ENCODE assay signal across 1 cellular context in the genomic region with DNA sequence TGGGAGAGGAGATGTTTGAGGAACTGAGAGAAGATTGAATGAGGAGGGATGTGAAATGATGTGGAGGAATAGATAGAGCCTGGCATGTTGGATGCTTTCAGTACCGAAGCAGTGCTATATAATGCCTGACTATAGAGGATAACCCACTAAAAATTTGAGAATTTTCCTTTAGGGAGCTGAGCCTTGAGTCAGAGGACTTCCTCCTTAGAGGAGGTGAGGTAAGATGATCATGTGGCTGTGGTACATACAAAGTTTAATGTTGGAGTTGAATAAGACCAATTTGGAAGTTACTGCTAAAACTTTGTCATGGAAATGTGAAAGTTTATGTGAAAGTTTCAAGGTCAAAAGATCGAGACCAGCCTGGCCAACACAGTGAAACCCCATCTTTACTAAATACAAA.
TF ChIP-seq lines count a peak whose summit lies in the region.

No MANE protein-coding gene starts in this region.

TF ChIP-seq in WTC11, 78 proteins besides CTCF, POLR2A, EP300 and RAD21 (continued from another document):
- TF ChIP-seq, protein P1, sequence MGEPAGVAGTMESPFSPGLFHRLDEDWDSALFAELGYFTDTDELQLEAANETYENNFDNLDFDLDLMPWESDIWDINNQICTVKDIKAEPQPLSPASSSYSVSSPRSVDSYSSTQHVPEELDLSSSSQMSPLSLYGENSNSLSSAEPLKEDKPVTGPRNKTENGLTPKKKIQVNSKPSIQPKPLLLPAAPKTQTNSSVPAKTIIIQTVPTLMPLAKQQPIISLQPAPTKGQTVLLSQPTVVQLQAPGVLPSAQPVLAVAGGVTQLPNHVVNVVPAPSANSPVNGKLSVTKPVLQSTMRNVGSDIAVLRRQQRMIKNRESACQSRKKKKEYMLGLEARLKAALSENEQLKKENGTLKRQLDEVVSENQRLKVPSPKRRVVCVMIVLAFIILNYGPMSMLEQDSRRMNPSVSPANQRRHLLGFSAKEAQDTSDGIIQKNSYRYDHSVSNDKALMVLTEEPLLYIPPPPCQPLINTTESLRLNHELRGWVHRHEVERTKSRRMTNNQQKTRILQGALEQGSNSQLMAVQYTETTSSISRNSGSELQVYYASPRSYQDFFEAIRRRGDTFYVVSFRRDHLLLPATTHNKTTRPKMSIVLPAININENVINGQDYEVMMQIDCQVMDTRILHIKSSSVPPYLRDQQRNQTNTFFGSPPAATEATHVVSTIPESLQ (CRISPR knock-in tag; IDR thresholded peaks at IDR 0.05), result no peak
- TF ChIP-seq KAT7 (CRISPR knock-in tag; IDR thresholded peaks at IDR 0.05; ENCODE audit: borderline replicate concordance) (no peak), NR2C2 (CRISPR knock-in tag; IDR thresholded peaks at IDR 0.05) (no peak)
- TF ChIP-seq, protein P2, sequence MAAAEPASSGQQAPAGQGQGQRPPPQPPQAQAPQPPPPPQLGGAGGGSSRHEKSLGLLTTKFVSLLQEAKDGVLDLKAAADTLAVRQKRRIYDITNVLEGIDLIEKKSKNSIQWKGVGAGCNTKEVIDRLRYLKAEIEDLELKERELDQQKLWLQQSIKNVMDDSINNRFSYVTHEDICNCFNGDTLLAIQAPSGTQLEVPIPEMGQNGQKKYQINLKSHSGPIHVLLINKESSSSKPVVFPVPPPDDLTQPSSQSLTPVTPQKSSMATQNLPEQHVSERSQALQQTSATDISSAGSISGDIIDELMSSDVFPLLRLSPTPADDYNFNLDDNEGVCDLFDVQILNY (CRISPR knock-in tag; IDR thresholded peaks at IDR 0.05), result no peak
- TF ChIP-seq, protein P3, sequence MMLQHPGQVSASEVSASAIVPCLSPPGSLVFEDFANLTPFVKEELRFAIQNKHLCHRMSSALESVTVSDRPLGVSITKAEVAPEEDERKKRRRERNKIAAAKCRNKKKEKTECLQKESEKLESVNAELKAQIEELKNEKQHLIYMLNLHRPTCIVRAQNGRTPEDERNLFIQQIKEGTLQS (CRISPR knock-in tag; conservative IDR thresholded peaks at IDR 0.05), result no peak
